11 cellular contexts compared by ENCODE assay signal in genomic region chr3:146222204-146223046, GRCh38. TPM values are rescaled to one million over a fixed set of nuclear protein-coding genes. Genes with fewer than 3 reads are reported as not detected.
DNase-seq lines count a peak whose midpoint lies in the region; ATAC-seq, FAIRE-seq and TF ChIP-seq lines count a peak whose summit lies in the region.
"Had no signal": no experiment of that assay in that cellular context is flagged by ENCODE, and none has a peak within 500 bp of the region (broad histone marks: within the 10 kb centered on the region; RNA-seq: fewer than 3 reads in every experiment).

No MANE protein-coding gene starts in this region.

- H2AK9ac ChIP-seq in IMR-90 (replicated peaks; ENCODE audit: low read depth, low read length, poor library complexity): no peak overlapping the region

- H2BK15ac ChIP-seq in IMR-90 (ENCODE audit: low read depth, low read length): no peak overlapping the region

- no peak overlapping the region for H2AFZ ChIP-seq in IMR-90 (replicated peaks; ENCODE audit: low read length, poor library complexity)

- H3K36me3 ChIP-seq in IMR-90 (ENCODE audit: control insufficient read depth, insufficient read depth, low read length): no peaks in the 10 kb centered on the region
- H3K36me3 ChIP-seq in bronchial epithelial cell (ENCODE audit: control insufficient read depth, insufficient read depth, low read length): no peaks in the 10 kb centered on the region

- peak; percentile 33 for DNase-seq in IMR-90
- DNase-seq in bronchial epithelial cell (ENCODE audit: low read depth): peak; percentile 22
- DNase-seq in iPS-NIHi7 (ENCODE audit: extremely low spot score): peak; percentile 57
- no peak for DNase-seq in stimulated activated effector memory CD8-positive, alpha-beta T cell treated with anti-CD3 and anti-CD28 coated beads, Interleukin-12 subunit alpha, Interleukin-12 subunit beta, amount 100 ng/mL, for 72 hours (ENCODE audit: low spot score in 2 of 2)
- no peak for DNase-seq in T1000 (lab: John Stamatoyannopoulos, UW)
- no peak for DNase-seq in T-helper 2 cell treated with Interferon-gamma antibody and Interleukin-4, amounts not matched to agents 5 μg/mL and 100 μg/mL, for 36 hours (ENCODE audit: low spot score)
- no peak for DNase-seq in mesothelial cell of epicardium (ENCODE audit: low spot score in 2 of 2, unreplicated experiment in 2 of 2)
- no peak for DNase-seq in NCI-H1105 treated with DMSO at 0.1 percent for 48 hours (lab: John Stamatoyannopoulos, UW)
- DNase-seq: activated T-cell treated with anti-CD3 and anti-CD28 coated beads for 4 hours, NCI-H1694 treated with DMSO at 0.1 percent for 48 hours had no signal

- no peak overlapping the region for H3K9ac ChIP-seq in IMR-90 (ENCODE audit: low read depth, low read length)

- intact Hi-C loops in IMR-90 (cut with micrococcal nuclease): no loop called here

- peak overlapping the region; percentile 10; the same call in 1 of the 2 replicates for H3K18ac ChIP-seq in IMR-90 (ENCODE audit: low read depth, low read length)

- no peaks in the 10 kb centered on the region for H3K79me1 ChIP-seq in IMR-90 (ENCODE audit: low read depth in 1 of 2, low read length in 2 of 2)

- no peaks in the 10 kb centered on the region for H3K9me3 Mint-ChIP-seq in stimulated activated effector memory CD8-positive, alpha-beta T cell treated with anti-CD3 and anti-CD28 coated beads, Interleukin-12 subunit alpha, Interleukin-12 subunit beta, amount 100 ng/mL, for 72 hours
- no peaks in the 10 kb centered on the region for H3K9me3 Mint-ChIP-seq in T-helper 2 cell treated with Interferon-gamma antibody and Interleukin-4, amounts not matched to agents 5 μg/mL and 100 μg/mL, for 36 hours
- H3K9me3 Mint-ChIP-seq in mesothelial cell of epicardium: peaks cover 7% of the 10 kb centered on the region

- in situ Hi-C loops in IMR-90 (cut with MboI; ENCODE audit: low sequenced_read_pairs): no loop called here

- no peaks in the 10 kb centered on the region for H3K36me3 Mint-ChIP-seq in stimulated activated effector memory CD8-positive, alpha-beta T cell treated with anti-CD3 and anti-CD28 coated beads, Interleukin-12 subunit alpha, Interleukin-12 subunit beta, amount 100 ng/mL, for 72 hours
- H3K36me3 Mint-ChIP-seq in T-helper 2 cell treated with Interferon-gamma antibody and Interleukin-4, amounts not matched to agents 5 μg/mL and 100 μg/mL, for 36 hours (ENCODE audit: low read depth): no peaks in the 10 kb centered on the region
- H3K36me3 Mint-ChIP-seq in mesothelial cell of epicardium: no peaks in the 10 kb centered on the region

- H3K27ac Mint-ChIP-seq in stimulated activated effector memory CD8-positive, alpha-beta T cell treated with anti-CD3 and anti-CD28 coated beads, Interleukin-12 subunit alpha, Interleukin-12 subunit beta, amount 100 ng/mL, for 72 hours: no peak overlapping the region
- no peak overlapping the region for H3K27ac Mint-ChIP-seq in T-helper 2 cell treated with Interferon-gamma antibody and Interleukin-4, amounts not matched to agents 5 μg/mL and 100 μg/mL, for 36 hours
- no peak overlapping the region for H3K27ac Mint-ChIP-seq in mesothelial cell of epicardium

- peak overlapping the region; percentile 46 for H3K4me2 ChIP-seq in IMR-90 (ENCODE audit: low read depth, low read length)

- no peak overlapping the region for H2BK20ac ChIP-seq in IMR-90 (ENCODE audit: low read depth, low read length)

- H3K23ac ChIP-seq in IMR-90 (ENCODE audit: low read depth, low read length): no peak overlapping the region

- H3K9me1 ChIP-seq in IMR-90 (ENCODE audit: insufficient read depth, low read length): no peaks in the 10 kb centered on the region

- H4K5ac ChIP-seq in IMR-90 (ENCODE audit: low read depth, low read length): no peak overlapping the region

- H2BK120ac ChIP-seq in IMR-90 (ENCODE audit: low read depth, low read length): no peak overlapping the region

- TF ChIP-seq CTCF in IMR-90 (conservative IDR thresholded peaks at IDR 0.05; ENCODE audit: low read depth, low read length) (no peak), bronchial epithelial cell (IDR thresholded peaks at IDR 0.05; ENCODE audit: insufficient read depth, low read length, severe bottlenecking) (no peak), mesothelial cell of epicardium (IDR thresholded peaks at IDR 0.05; ENCODE audit: unreplicated experiment) (no peak)

- POLR2A ChIA-PET in IMR-90 (lab: Charles Lee; ENCODE audit: unreplicated experiment): no interaction called here

- FAIRE-seq in bronchial epithelial cell (lab: Jason Lieb, UNC): no peak

- no peaks in the 10 kb centered on the region for H3K9me3 ChIP-seq in IMR-90 (ENCODE audit: control insufficient read depth, insufficient read depth, low read length)

- BruUV-seq in IMR-90 (replicated peaks; lab: Mats Ljungman, UMichigan): no TSS peak

- no peak overlapping the region for H3K27ac ChIP-seq in IMR-90 (ENCODE audit: insufficient read depth, low read length)

- WGBS in IMR-90 (ENCODE audit: extremely low coverage in 2 of 2, insufficient read length in 1 of 2), 2 experiments: 80% methylated on average over 1 of the region's 9 CpGs; no CpG with 5 or more reads in 1 of the 2 experiments

- H2BK5ac ChIP-seq in IMR-90 (ENCODE audit: low read depth, low read length, poor library complexity, severe bottlenecking): no peak overlapping the region

- H4K8ac ChIP-seq in IMR-90 (ENCODE audit: low read depth in 2 of 2, low read length in 2 of 2): no peak overlapping the region

- H3K27me3 Mint-ChIP-seq in T-helper 2 cell treated with Interferon-gamma antibody and Interleukin-4, amounts not matched to agents 5 μg/mL and 100 μg/mL, for 36 hours (ENCODE audit: low read depth): no peaks in the 10 kb centered on the region
- no peaks in the 10 kb centered on the region for H3K27me3 Mint-ChIP-seq in mesothelial cell of epicardium (ENCODE audit: low read depth)

- H3K4me1 Mint-ChIP-seq in stimulated activated effector memory CD8-positive, alpha-beta T cell treated with anti-CD3 and anti-CD28 coated beads, Interleukin-12 subunit alpha, Interleukin-12 subunit beta, amount 100 ng/mL, for 72 hours: no peaks in the 10 kb centered on the region
- H3K4me1 Mint-ChIP-seq in T-helper 2 cell treated with Interferon-gamma antibody and Interleukin-4, amounts not matched to agents 5 μg/mL and 100 μg/mL, for 36 hours (ENCODE audit: low read depth): no peaks in the 10 kb centered on the region
- peaks cover 8% of the 10 kb centered on the region for H3K4me1 Mint-ChIP-seq in mesothelial cell of epicardium

- H3K4me1 ChIP-seq in IMR-90 (ENCODE audit: control insufficient read depth, insufficient read depth, low read length): peaks cover 5% of the 10 kb centered on the region

- H3K4ac ChIP-seq in IMR-90 (ENCODE audit: low read depth, low read length): 0 out of 2 replicates have a peak overlapping the region, but pooled peaks have one; percentile 1

- CTCF ChIA-PET in IMR-90 (lab: Yijun Ruan, JAX): interaction anchor here (0.7 to 1.0 kb wide), 2 partner anchors 92 to 105 kb away, joined by 3 to 7 read pairs; no protein-coding TSS in a partner anchor

- no peak overlapping the region for H2AK5ac ChIP-seq in IMR-90 (ENCODE audit: low read depth, low read length)

- H4K20me1 ChIP-seq in IMR-90 (ENCODE audit: insufficient read depth, low read length): no peaks in the 10 kb centered on the region

- no peak overlapping the region for H4K91ac ChIP-seq in IMR-90 (ENCODE audit: insufficient read depth, low read depth, low read length)

- no peak overlapping the region for H3K4me3 ChIP-seq in IMR-90 (ENCODE audit: insufficient read depth, low read depth, low read length)
- no peak overlapping the region for H3K4me3 ChIP-seq in bronchial epithelial cell (ENCODE audit: low read depth, low read length)

- no peak for TF ChIP-seq POLR2A in IMR-90 (IDR thresholded peaks at IDR 0.05; ENCODE audit: low read depth, low read length)

- ATAC-seq in IMR-90 (ENCODE audit: low read depth): peak; percentile 49
- ATAC-seq in stimulated activated effector memory CD8-positive, alpha-beta T cell treated with anti-CD3 and anti-CD28 coated beads, Interleukin-12 subunit alpha, Interleukin-12 subunit beta, amount 100 ng/mL, for 72 hours: peak; percentile 11

- H3K27me3 ChIP-seq in IMR-90 (ENCODE audit: control insufficient read depth, insufficient read depth, low read length): no peaks in the 10 kb centered on the region
- no peaks in the 10 kb centered on the region for H3K27me3 ChIP-seq in bronchial epithelial cell (ENCODE audit: control insufficient read depth, insufficient read depth, low read length)

- H3K56ac ChIP-seq in IMR-90 (ENCODE audit: extremely low read depth, insufficient read depth, low read length): no peak overlapping the region

- dilution Hi-C loops in IMR-90 (cut with HindIII; ENCODE audit: low sequenced_read_pairs, unreplicated experiment): no loop called here

- no peak overlapping the region for H3K14ac ChIP-seq in IMR-90 (replicated peaks; ENCODE audit: low read depth, low read length)

- no peak for TF ChIP-seq RAD21 in IMR-90 (IDR thresholded peaks at IDR 0.05; ENCODE audit: low read length)

- no peak overlapping the region for H3K4me3 Mint-ChIP-seq in stimulated activated effector memory CD8-positive, alpha-beta T cell treated with anti-CD3 and anti-CD28 coated beads, Interleukin-12 subunit alpha, Interleukin-12 subunit beta, amount 100 ng/mL, for 72 hours
- H3K4me3 Mint-ChIP-seq in T-helper 2 cell treated with Interferon-gamma antibody and Interleukin-4, amounts not matched to agents 5 μg/mL and 100 μg/mL, for 36 hours: no peak overlapping the region
- H3K4me3 Mint-ChIP-seq in mesothelial cell of epicardium: no peak overlapping the region

TF ChIP-seq in IMR-90, 13 proteins besides CTCF, POLR2A, EP300 and RAD21 (continues in another document):
- TF ChIP-seq USF2 (IDR thresholded peaks at IDR 0.05; ENCODE audit: low read depth, low read length): no peak
- no peak for TF ChIP-seq RFX5 (IDR thresholded peaks at IDR 0.05; ENCODE audit: low read depth, low read length)

RNA-seq across cellular contexts. Expression of gene PLSCR4, which starts 28.5 kb away (rescaled TPM):
- 2.8 and 3.8 TPM in 2 replicates for total RNA-seq in IMR-90 (2012; rRNA removed)
- polyA plus RNA-seq in IMR-90 (2012; rRNA removed): 3.9 and 4.4 TPM in 2 replicates
- polyA plus RNA-seq in IMR-90 (2012; cell fraction: cytosol; rRNA removed): 1.9 and 4.5 TPM in 2 replicates
- polyA plus RNA-seq in IMR-90 (2012; cell fraction: nucleus; rRNA removed; ENCODE audit: low replicate concordance): 3.1 and 11.8 TPM in 2 replicates
- under 0.01 and 0.26 TPM in 2 replicates for total RNA-seq in bronchial epithelial cell
- 9.4 to 10.4 TPM (median 9.9 TPM) in 3 replicates for total RNA-seq in mesothelial cell of epicardium
- total RNA-seq: T-helper 1 cell treated with Interleukin-12 subunit alpha and Interleukin-12 subunit beta and Interleukin-4 antibody, amounts not matched to agents 30 ng/mL and 1 ng/mL, for 36 hours had no signal

Comparison
In these comparisons a context has a peak if more than half of its experiments do, and no peak if none do; other contexts are left out.
1. DNase-seq: peak in IMR-90 (single experiment), bronchial epithelial cell (single experiment) and iPS-NIHi7 (single experiment); none in stimulated activated effector memory CD8-positive, alpha-beta T cell treated with anti-CD3 and anti-CD28 coated beads, Interleukin-12 subunit alpha, Interleukin-12 subunit beta, amount 100 ng/mL, for 72 hours (0 of 2), T1000 (single experiment), T-helper 2 cell treated with Interferon-gamma antibody and Interleukin-4, amounts not matched to agents 5 μg/mL and 100 μg/mL, for 36 hours (single experiment), mesothelial cell of epicardium (0 of 2) and NCI-H1105 treated with DMSO at 0.1 percent for 48 hours (single experiment).